1 cellular context compared by ENCODE assay signal in the genomic region with DNA sequence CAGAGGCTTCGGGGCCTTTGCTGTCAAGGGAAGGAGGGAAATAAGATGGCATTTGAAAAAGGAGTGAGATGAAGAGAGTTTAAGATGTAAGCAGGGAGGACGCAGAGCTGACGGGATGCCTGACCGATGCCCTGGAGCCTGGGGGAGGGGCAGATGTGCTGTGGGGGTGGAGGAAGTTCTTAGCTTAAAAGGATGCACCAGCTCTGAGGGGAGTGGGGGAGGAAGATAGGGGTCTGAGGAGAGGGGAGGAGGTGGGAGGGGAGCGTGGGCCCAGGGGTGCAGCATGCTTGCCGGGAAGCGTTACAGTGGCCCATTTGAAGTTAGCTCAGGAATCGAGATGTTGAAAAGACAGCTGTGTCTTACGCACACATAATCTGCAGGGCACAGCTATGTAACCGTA.
TF ChIP-seq lines count a peak whose summit lies in the region.

No MANE protein-coding gene starts in this region.

TF ChIP-seq in K562, 482 proteins besides CTCF, POLR2A, EP300 and RAD21:
- TF ChIP-seq CBX3 (IDR thresholded peaks at IDR 0.05; ENCODE audit: borderline replicate concordance in 1 of 2, low read length in 2 of 2) (no peak), OTX1 (CRISPR knock-in tag; IDR thresholded peaks at IDR 0.05) (no peak), RAD51 (IDR thresholded peaks at IDR 0.05; ENCODE audit: borderline replicate concordance, low read depth) (no peak), HIVEP1 (CRISPR knock-in tag; IDR thresholded peaks at IDR 0.05) (no peak), EGR1 (conservative IDR thresholded peaks at IDR 0.05) (peak; percentile 45; the same call in 1 of the 2 replicates), RBBP5 (IDR thresholded peaks at IDR 0.05; ENCODE audit: borderline replicate concordance, insufficient read depth, low read length, poor library complexity, severe bottlenecking) (no peak)
- TF ChIP-seq, protein P1, sequence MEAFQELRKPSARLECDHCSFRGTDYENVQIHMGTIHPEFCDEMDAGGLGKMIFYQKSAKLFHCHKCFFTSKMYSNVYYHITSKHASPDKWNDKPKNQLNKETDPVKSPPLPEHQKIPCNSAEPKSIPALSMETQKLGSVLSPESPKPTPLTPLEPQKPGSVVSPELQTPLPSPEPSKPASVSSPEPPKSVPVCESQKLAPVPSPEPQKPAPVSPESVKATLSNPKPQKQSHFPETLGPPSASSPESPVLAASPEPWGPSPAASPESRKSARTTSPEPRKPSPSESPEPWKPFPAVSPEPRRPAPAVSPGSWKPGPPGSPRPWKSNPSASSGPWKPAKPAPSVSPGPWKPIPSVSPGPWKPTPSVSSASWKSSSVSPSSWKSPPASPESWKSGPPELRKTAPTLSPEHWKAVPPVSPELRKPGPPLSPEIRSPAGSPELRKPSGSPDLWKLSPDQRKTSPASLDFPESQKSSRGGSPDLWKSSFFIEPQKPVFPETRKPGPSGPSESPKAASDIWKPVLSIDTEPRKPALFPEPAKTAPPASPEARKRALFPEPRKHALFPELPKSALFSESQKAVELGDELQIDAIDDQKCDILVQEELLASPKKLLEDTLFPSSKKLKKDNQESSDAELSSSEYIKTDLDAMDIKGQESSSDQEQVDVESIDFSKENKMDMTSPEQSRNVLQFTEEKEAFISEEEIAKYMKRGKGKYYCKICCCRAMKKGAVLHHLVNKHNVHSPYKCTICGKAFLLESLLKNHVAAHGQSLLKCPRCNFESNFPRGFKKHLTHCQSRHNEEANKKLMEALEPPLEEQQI (IDR thresholded peaks at IDR 0.05): no peak
